ENCODE assay signal across 9 cellular contexts in the genomic region with DNA sequence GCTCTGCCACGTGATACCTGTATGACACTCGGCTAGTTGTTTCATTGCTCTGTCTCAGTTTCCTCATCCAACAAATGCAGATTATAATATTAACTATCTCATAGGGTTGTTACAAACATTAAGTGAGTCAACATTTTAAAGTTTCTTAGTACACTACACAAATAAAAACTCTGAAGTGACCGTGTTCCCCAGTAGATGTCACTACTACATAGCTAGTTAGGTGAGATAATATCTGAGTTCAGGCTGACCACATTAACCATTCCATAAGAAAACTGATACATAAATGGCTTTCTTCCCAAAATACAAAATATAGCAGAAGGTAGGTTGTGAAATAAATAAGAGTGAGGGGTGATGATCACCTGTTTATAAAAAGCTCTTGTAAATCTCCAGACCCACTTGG.
DNase-seq lines count a peak whose midpoint lies in the region; ATAC-seq, FAIRE-seq and TF ChIP-seq lines count a peak whose summit lies in the region.
"Had no signal": no experiment of that assay in that cellular context is flagged by ENCODE, and none has a peak within 500 bp of the region (broad histone marks: within the 10 kb centered on the region; RNA-seq: fewer than 3 reads in every experiment).

No MANE protein-coding gene starts in this region.

- peak overlapping the region; percentile 32 for H2AFZ ChIP-seq in hepatocyte

- no peaks in the 10 kb centered on the region for H3K36me3 ChIP-seq in hepatocyte (replicated peaks; ENCODE audit: insufficient read depth, low read depth)
- H3K36me3 ChIP-seq in small intestine (ENCODE audit: control insufficient read depth in 2 of 2, insufficient read depth in 2 of 2, low read length in 2 of 2): no peaks in the 10 kb centered on the region

- TF ChIP-seq CTCF in AG10803 (conservative IDR thresholded peaks at IDR 0.05; ENCODE audit: low read length) (peak; percentile 69), HL-60 (IDR thresholded peaks at IDR 0.05; ENCODE audit: insufficient read depth, low read length) (peak; percentile 9), RWPE1 (conservative IDR thresholded peaks at IDR 0.05; ENCODE audit: low read depth) (no peak), hepatocyte (IDR thresholded peaks at IDR 0.05; ENCODE audit: poor library complexity) (peak; percentile 77)

- no peak overlapping the region for H3K4me3 ChIP-seq in AG10803 (ENCODE audit: low read length)
- no peak overlapping the region for H3K4me3 ChIP-seq in HL-60 (replicated peaks; ENCODE audit: insufficient read depth, low read length)
- no peak overlapping the region for H3K4me3 ChIP-seq in hepatocyte
- no peak overlapping the region for H3K4me3 ChIP-seq in small intestine (ENCODE audit: low read depth in 1 of 2, low read length in 2 of 2)

- H4K20me1 ChIP-seq in hepatocyte (ENCODE audit: insufficient read depth, poor library complexity, severe bottlenecking): no peaks in the 10 kb centered on the region

- H3K4me1 ChIP-seq in hepatocyte (ENCODE audit: insufficient read depth) (no peaks in the 10 kb centered on the region), small intestine (ENCODE audit: control insufficient read depth in 2 of 2, insufficient read depth in 1 of 2, low read depth in 1 of 2, low read length in 1 of 2) (no peaks in the 10 kb centered on the region)

- CTCF ChIA-PET in RWPE1 (lab: Yijun Ruan, JAX): interaction anchor here (0.6 to 1.2 kb wide), 4 partner anchors 21 to 1578 kb away, joined by 3 to 4 read pairs (median 3); no protein-coding TSS in a partner anchor

- DNase-seq in AG10803 (ENCODE audit: low read depth): peak; percentile 56
- DNase-seq in HL-60 (ENCODE audit: low read depth in 1 of 2, low spot score in 1 of 2): no peak
- peak; percentile 2 for DNase-seq in RWPE1 (ENCODE audit: low spot score)
- DNase-seq in hepatocyte (ENCODE audit: low spot score): peak; percentile 46
- DNase-seq in activated naive CD4-positive, alpha-beta T cell treated with Interleukin-2 at 50 U/mL for 16 hours: no peak
- no peak for DNase-seq in frontal cortex (ENCODE audit: low spot score in 2 of 2)
- DNase-seq in small intestine: no peak
- DNase-seq: SW 1271 had no signal

- H3K27ac ChIP-seq in HL-60 (replicated peaks) (no peak overlapping the region), RWPE1 (no peak overlapping the region), hepatocyte (no peak overlapping the region), small intestine (ENCODE audit: low read depth in 1 of 2, low read length in 1 of 2) (no peak overlapping the region)

- H3K9me2 ChIP-seq in hepatocyte (replicated peaks; ENCODE audit: insufficient read depth): no peaks in the 10 kb centered on the region

- no peak for ATAC-seq in HG02885 (IDR thresholded peaks at IDR 0.05; ENCODE audit: poor library complexity, unreplicated experiment)

- 52% methylated on average over 3 of the region's 3 CpGs for WGBS in hepatocyte (ENCODE audit: low lambda C conversion rate, missing lambda C conversion rate)
- WGBS in small intestine, 3 donors: 62 to 64% (median 62%) methylated on average over 3 of the region's 3 CpGs

- POLR2A ChIA-PET in RWPE1 (lab: Yijun Ruan, JAX; ENCODE audit: low non-redundant PET): interaction anchor here (0.6 kb wide), 1 partner anchor 626 kb away, joined by 7 read pairs; no protein-coding TSS in a partner anchor

- H3K9me3 ChIP-seq in hepatocyte (ENCODE audit: low read depth) (no peaks in the 10 kb centered on the region), small intestine (ENCODE audit: control insufficient read depth, low read depth) (no peaks in the 10 kb centered on the region)

- FAIRE-seq in frontal cortex (lab: Jason Lieb, UNC) (no peak), small intestine (lab: Jason Lieb, UNC) (no peak)

- H3K27me3 ChIP-seq in HL-60 (ENCODE audit: insufficient read depth, poor library complexity, severe bottlenecking) (no peaks in the 10 kb centered on the region), hepatocyte (no peaks in the 10 kb centered on the region), small intestine (ENCODE audit: control insufficient read depth in 2 of 2, insufficient read depth in 2 of 2, low read length in 2 of 2) (no peaks in the 10 kb centered on the region)

- no peaks in the 10 kb centered on the region for H3K79me2 ChIP-seq in hepatocyte

- no peak overlapping the region for H3K4me2 ChIP-seq in hepatocyte

Comparison
In these comparisons a context has a peak if more than half of its experiments do, and no peak if none do; other contexts are left out.
1. DNase-seq: peak in AG10803 (single experiment), RWPE1 (single experiment) and hepatocyte (single experiment); none in HL-60 (0 of 2), activated naive CD4-positive, alpha-beta T cell treated with Interleukin-2 at 50 U/mL for 16 hours (single experiment), frontal cortex (0 of 2) and small intestine (single experiment).